ENCODE assay signal across 1 cellular context in genomic region chr6:129708496-129709216, GRCh38.
TF ChIP-seq lines count a peak whose summit lies in the region.

No MANE protein-coding gene starts in this region.

TF ChIP-seq in K562, 482 proteins besides CTCF, POLR2A, EP300 and RAD21 (continued from another document):
- TF ChIP-seq, protein P1, sequence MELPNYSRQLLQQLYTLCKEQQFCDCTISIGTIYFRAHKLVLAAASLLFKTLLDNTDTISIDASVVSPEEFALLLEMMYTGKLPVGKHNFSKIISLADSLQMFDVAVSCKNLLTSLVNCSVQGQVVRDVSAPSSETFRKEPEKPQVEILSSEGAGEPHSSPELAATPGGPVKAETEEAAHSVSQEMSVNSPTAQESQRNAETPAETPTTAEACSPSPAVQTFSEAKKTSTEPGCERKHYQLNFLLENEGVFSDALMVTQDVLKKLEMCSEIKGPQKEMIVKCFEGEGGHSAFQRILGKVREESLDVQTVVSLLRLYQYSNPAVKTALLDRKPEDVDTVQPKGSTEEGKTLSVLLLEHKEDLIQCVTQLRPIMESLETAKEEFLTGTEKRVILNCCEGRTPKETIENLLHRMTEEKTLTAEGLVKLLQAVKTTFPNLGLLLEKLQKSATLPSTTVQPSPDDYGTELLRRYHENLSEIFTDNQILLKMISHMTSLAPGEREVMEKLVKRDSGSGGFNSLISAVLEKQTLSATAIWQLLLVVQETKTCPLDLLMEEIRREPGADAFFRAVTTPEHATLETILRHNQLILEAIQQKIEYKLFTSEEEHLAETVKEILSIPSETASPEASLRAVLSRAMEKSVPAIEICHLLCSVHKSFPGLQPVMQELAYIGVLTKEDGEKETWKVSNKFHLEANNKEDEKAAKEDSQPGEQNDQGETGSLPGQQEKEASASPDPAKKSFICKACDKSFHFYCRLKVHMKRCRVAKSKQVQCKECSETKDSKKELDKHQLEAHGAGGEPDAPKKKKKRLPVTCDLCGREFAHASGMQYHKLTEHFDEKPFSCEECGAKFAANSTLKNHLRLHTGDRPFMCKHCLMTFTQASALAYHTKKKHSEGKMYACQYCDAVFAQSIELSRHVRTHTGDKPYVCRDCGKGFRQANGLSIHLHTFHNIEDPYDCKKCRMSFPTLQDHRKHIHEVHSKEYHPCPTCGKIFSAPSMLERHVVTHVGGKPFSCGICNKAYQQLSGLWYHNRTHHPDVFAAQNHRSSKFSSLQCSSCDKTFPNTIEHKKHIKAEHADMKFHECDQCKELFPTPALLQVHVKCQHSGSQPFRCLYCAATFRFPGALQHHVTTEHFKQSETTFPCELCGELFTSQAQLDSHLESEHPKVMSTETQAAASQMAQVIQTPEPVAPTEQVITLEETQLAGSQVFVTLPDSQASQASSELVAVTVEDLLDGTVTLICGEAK (IDR thresholded peaks at IDR 0.05), result 0 out of 2 replicates have a peak, but pooled peaks have one; percentile 13
- TF ChIP-seq, protein P1 (CRISPR knock-in tag; IDR thresholded peaks at IDR 0.05), result no peak
- TF ChIP-seq, protein P2, sequence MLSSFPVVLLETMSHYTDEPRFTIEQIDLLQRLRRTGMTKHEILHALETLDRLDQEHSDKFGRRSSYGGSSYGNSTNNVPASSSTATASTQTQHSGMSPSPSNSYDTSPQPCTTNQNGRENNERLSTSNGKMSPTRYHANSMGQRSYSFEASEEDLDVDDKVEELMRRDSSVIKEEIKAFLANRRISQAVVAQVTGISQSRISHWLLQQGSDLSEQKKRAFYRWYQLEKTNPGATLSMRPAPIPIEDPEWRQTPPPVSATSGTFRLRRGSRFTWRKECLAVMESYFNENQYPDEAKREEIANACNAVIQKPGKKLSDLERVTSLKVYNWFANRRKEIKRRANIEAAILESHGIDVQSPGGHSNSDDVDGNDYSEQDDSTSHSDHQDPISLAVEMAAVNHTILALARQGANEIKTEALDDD (IDR thresholded peaks at IDR 0.05), result peak; percentile 46; the same call in 1 of the 2 replicates
- TF ChIP-seq, protein P3, sequence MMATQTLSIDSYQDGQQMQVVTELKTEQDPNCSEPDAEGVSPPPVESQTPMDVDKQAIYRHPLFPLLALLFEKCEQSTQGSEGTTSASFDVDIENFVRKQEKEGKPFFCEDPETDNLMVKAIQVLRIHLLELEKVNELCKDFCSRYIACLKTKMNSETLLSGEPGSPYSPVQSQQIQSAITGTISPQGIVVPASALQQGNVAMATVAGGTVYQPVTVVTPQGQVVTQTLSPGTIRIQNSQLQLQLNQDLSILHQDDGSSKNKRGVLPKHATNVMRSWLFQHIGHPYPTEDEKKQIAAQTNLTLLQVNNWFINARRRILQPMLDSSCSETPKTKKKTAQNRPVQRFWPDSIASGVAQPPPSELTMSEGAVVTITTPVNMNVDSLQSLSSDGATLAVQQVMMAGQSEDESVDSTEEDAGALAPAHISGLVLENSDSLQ (IDR thresholded peaks at IDR 0.05), result peak; percentile 80
- TF ChIP-seq MLLT1 (IDR thresholded peaks at IDR 0.05), result 0 out of 4 replicates have a peak, but pooled peaks of 1 of the 2 experiments have one; percentile 11
